ENCODE assay signal across 25 cellular contexts in genomic region chr2:138202762-138203161, GRCh38.
"Had no signal": no experiment of that assay in that cellular context is flagged by ENCODE, and none has a peak within 500 bp of the region (broad histone marks: within the 10 kb centered on the region; RNA-seq: fewer than 3 reads in every experiment).

No MANE protein-coding gene starts in this region.

- ATAC-seq: naive thymus-derived CD8-positive, alpha-beta T cell; pancreas; right cardiac atrium; sciatic nerve; stimulated activated naive B cell treated with anti-CD40 and anti-IgM and Interleukin-4, amounts not matched to agents 10 μg/mL and 1 μg/mL and 100 μg/mL, for 72 hours; stimulated activated naive CD8-positive, alpha-beta T cell treated with anti-CD3 and anti-CD28 coated beads, Interleukin-15, Interleukin-2, amounts not matched to agents 100 U/mL and 50 U/mL, for 24 hours had no signal

- H3K27me3 ChIP-seq: pancreas, stomach, testis, thyroid gland, transverse colon, upper lobe of left lung, vagina had no signal

- H3K27ac ChIP-seq: left ventricle myocardium inferior, pancreas, prostate gland, skin epidermis, stomach, testis, thyroid gland, transverse colon, upper lobe of left lung, vagina had no signal

- H3K4me1 ChIP-seq: left ventricle myocardium inferior, pancreas, prostate gland, stomach, testis, thyroid gland, transverse colon, upper lobe of left lung, vagina had no signal

- H3K36me3 ChIP-seq: left ventricle myocardium inferior, pancreas, prostate gland, stomach, thyroid gland, transverse colon, upper lobe of left lung, vagina had no signal

- DNase-seq: hypothalamus; immature natural killer cell; left ventricle myocardium inferior; mesenchymal stem cell; naive thymus-derived CD8-positive, alpha-beta T cell; nucleus accumbens; pancreas; posterior cingulate gyrus; retina; right cardiac atrium; stimulated activated CD4-positive, alpha-beta T cell treated with anti-CD3 and anti-CD28 coated beads, Interleukin-12 subunit alpha, Interleukin-12 subunit beta, amount 100 ng/mL, for 4 hours; stimulated activated CD4-positive, alpha-beta T cell treated with anti-CD3 and anti-CD28 coated beads, Interleukin-15, amount 100 ng/mL, for 24 hours; stimulated activated CD4-positive, alpha-beta T cell treated with anti-CD3 and anti-CD28 coated beads, Interleukin-2, amount 100 ng/mL, for 24 hours; stimulated activated CD4-positive, alpha-beta T cell treated with anti-CD3 and anti-CD28 coated beads, Interleukin-4, amount 100 ng/mL, for 1 hour; stimulated activated naive B cell treated with anti-CD40 and anti-IgM and Interleukin-4, amounts not matched to agents 10 μg/mL and 1 μg/mL and 100 μg/mL, for 72 hours; stimulated activated naive CD8-positive, alpha-beta T cell treated with anti-CD3 and anti-CD28 coated beads, Interleukin-15, Interleukin-2, amounts not matched to agents 100 U/mL and 50 U/mL, for 24 hours; stomach; testis; thyroid gland; transverse colon had no signal

- H3K9me3 ChIP-seq: left ventricle myocardium inferior, pancreas, prostate gland, testis, thyroid gland, transverse colon, upper lobe of left lung, vagina had no signal

- H3K4me3 ChIP-seq: left ventricle myocardium inferior, pancreas, prostate gland, skin epidermis, stomach, testis, thyroid gland, transverse colon, upper lobe of left lung, vagina had no signal
